Comparison of ENCODE assay signal across 32 cellular contexts in the genomic region with DNA sequence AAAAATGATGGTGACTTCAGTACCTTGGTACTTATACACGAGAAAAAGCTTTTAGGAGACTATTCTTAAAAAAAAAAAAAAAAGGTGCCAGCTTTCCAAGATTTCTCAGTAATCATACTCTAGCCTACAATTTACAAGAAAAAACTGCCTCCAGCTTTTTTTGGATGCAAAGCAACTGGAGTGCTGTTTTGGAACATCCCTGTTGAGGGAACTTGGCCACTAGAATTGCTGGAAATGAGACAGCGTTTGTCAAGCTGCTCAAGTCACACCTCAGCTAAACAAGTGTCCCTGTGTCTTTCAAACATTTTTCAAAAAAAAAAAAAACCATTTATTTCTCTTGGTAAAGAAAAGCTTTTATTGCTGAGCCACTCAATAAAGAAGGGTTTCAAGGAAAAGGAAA.
"Had no signal": no experiment of that assay in that cellular context is flagged by ENCODE, and none has a peak within 500 bp of the region (broad histone marks: within the 10 kb centered on the region; RNA-seq: fewer than 3 reads in every experiment).

No MANE protein-coding gene starts in this region.

- H3K4me3 ChIP-seq: cardiac muscle cell, MG63 had no signal

- DNase-seq: activated CD4-positive, alpha-beta memory T cell treated with anti-CD3 and anti-CD28 coated beads, Interleukin-2, amount 10 ng/mL, durations not matched to agents 7 days and 5 days; activated CD4-positive, alpha-beta T cell treated with anti-CD3 and anti-CD28 coated beads for 1 hour; activated CD4-positive, alpha-beta T cell treated with anti-CD3 and anti-CD28 coated beads for 48 hours; activated CD4-positive, CD25-positive, alpha-beta regulatory T cell; activated CD8-positive, alpha-beta memory T cell treated with anti-CD3 and anti-CD28 coated beads for 24 hours; activated CD8-positive, alpha-beta memory T cell treated with anti-CD3 and anti-CD28 coated beads, Interleukin-2, amount 10 ng/mL, durations not matched to agents 7 days and 5 days; activated CD8-positive, alpha-beta memory T cell treated with anti-CD3 and anti-CD28 coated beads, Interleukin-2, amount 50 U/mL, for 48 hours; activated effector memory CD4-positive, alpha-beta T cell treated with Interleukin-2 at 50 U/mL for 16 hours; activated naive CD4-positive, alpha-beta T cell treated with anti-CD3 and anti-CD28 coated beads, Interleukin-2, amount 50 U/mL, for 16 hours; activated naive CD8-positive, alpha-beta T cell treated with anti-CD3 and anti-CD28 coated beads for 36 hours; activated T-cell treated with anti-CD3 and anti-CD28 coated beads, Interleukin-2, amount 50 U/mL, for 48 hours; amniotic stem cell; aorta; Kasumi-1; KG1; MG63; NCI-H1048; NCI-H1105 treated with DMSO at 0.1 percent for 48 hours; NCI-H1436; NCI-H1694; NCI-H1930; NCI-H2081 treated with DMSO at 0.1 percent for 48 hours; NCI-H226; NCI-H446 treated with DMSO at 0.1 percent for 48 hours; NCI-H524 treated with DMSO at 0.1 percent for 48 hours; SW 1271; T-helper 1 cell; T-helper 2 cell; T1000; WERI-Rb-1 had no signal

- H3K9me3 ChIP-seq: MG63 had no signal

- H3K36me3 ChIP-seq: cardiac muscle cell, MG63, WERI-Rb-1 had no signal

- H3K27ac ChIP-seq: cardiac muscle cell, WERI-Rb-1 had no signal

- ATAC-seq: activated CD8-positive, alpha-beta memory T cell treated with anti-CD3 and anti-CD28 coated beads, Interleukin-2, amount 10 ng/mL, durations not matched to agents 7 days and 5 days; Panc1 had no signal

- H3K27me3 ChIP-seq: cardiac muscle cell, MG63 had no signal
